18 cellular contexts compared by ENCODE assay signal in the genomic region with DNA sequence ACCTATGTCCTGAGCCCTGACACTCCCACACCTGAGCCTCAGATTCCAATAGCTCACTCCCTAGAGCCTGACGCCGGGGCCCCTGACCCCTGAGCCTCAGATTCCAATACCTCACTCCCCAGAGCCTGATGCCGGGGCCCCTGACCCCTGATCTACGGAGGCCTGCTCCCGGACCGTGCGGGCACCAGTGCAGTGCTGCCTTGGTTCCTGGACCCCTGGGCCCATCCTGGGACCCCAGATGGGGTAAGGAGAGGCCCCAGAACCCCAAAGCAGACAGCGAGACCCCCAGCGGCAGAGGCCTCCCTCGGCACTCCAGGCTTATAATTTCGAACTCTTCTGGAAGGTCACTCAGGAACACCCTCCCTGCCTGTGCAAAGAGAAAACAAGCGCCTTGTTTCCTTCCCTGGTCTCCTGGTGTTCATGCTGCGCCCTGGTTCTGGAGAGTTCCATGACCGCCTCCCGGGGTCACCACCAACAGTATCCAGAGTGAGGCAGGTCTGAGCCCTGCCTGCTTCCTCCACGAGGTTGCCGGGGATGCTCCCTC. TPM values are rescaled to one million over a fixed set of nuclear protein-coding genes. Genes with fewer than 3 reads are reported as not detected.
DNase-seq lines count a peak whose midpoint lies in the region; ATAC-seq and TF ChIP-seq lines count a peak whose summit lies in the region.
"Had no signal": no experiment of that assay in that cellular context is flagged by ENCODE, and none has a peak within 500 bp of the region (broad histone marks: within the 10 kb centered on the region; RNA-seq: fewer than 3 reads in every experiment).

No MANE protein-coding gene starts in this region.

- H3K4me3 ChIP-seq in Panc1 (ENCODE audit: low read depth in 2 of 2, low read length in 2 of 2): no peak overlapping the region
- H3K4me3 ChIP-seq in sigmoid colon: no peak overlapping the region
- H3K4me3 ChIP-seq: BLaER1 treated with 17β-estradiol and CSF1 and Interleukin-3, amounts not matched to agents 10 nM and 100 nM; cardiac muscle cell; lung; prostate gland; transverse colon had no signal

- H3K4me3 Mint-ChIP-seq in Calu3 (ENCODE audit: low read depth, unreplicated experiment): peak overlapping the region; percentile 13
- no peak overlapping the region for H3K4me3 Mint-ChIP-seq in dendritic cell treated with granulocyte-macrophage colony-stimulating factor and Interleukin-4, amounts not matched to agents 40 ng/mL and 50 ng/mL, for 4 days
- H3K4me3 Mint-ChIP-seq in type B pancreatic cell: no peak overlapping the region
- H3K4me3 Mint-ChIP-seq: activated T-cell treated with anti-CD3 and anti-CD28 coated beads, Interleukin-2, amount 50 U/mL, for 72 hours; stimulated activated naive CD8-positive, alpha-beta T cell treated with anti-CD3 and anti-CD28 coated beads, Interleukin-15, amount 100 ng/mL, for 72 hours had no signal

- H3K4me1 Mint-ChIP-seq in Calu3 (ENCODE audit: low read depth, unreplicated experiment) (peaks cover 27% of the 10 kb centered on the region), type B pancreatic cell (ENCODE audit: unreplicated experiment) (no peaks in the 10 kb centered on the region)
- H3K4me1 Mint-ChIP-seq in dendritic cell treated with granulocyte-macrophage colony-stimulating factor and Interleukin-4, amounts not matched to agents 40 ng/mL and 50 ng/mL, for 4 days (ENCODE audit: low read depth): peaks cover 41% of the 10 kb centered on the region

- TF ChIP-seq POLR2A in sigmoid colon (IDR thresholded peaks at IDR 0.05): no peak

- intact Hi-C loops in Calu3 (cut with micrococcal nuclease; ENCODE audit: unreplicated experiment): loop anchor here (2.0 to 10.0 kb wide), 2 partner anchors 58 to 204 kb away; partner anchors contain the start of gene GSTT2
- intact Hi-C loops in Panc1 (cut with micrococcal nuclease; ENCODE audit: unreplicated experiment): loop anchor here (2.0 kb wide), 1 partner anchor 58 kb away; no protein-coding TSS in a partner anchor
- intact Hi-C loops in dendritic cell treated with granulocyte-macrophage colony-stimulating factor and Interleukin-4, amounts not matched to agents 40 ng/mL and 50 ng/mL, for 4 days (cut with micrococcal nuclease): loop anchor here (2.0 to 10.0 kb wide), 2 partner anchors 58 to 336 kb away; no protein-coding TSS in a partner anchor
- intact Hi-C loops in sigmoid colon (cut with DNase I): loop anchor here (2.0 kb wide), 1 partner anchor 58 kb away; no protein-coding TSS in a partner anchor

- CTCF ChIA-PET in Calu3 (lab: Charles Lee): interaction anchor here (0.6 to 3.3 kb wide), 9 partner anchors 12 to 333 kb away, joined by 3 to 59 read pairs (median 5); no protein-coding TSS in a partner anchor
- CTCF ChIA-PET in Panc1 (lab: Charles Lee): interaction anchor here (0.6 to 2.0 kb wide), 3 partner anchors 10 to 59 kb away, joined by 4 to 19 read pairs (median 6); partner anchors contain the start of gene GGT5

- H3K36me3 Mint-ChIP-seq in Calu3 (ENCODE audit: insufficient read depth, unreplicated experiment) (peaks cover 6% of the 10 kb centered on the region), type B pancreatic cell (no peaks in the 10 kb centered on the region)
- no peaks in the 10 kb centered on the region for H3K36me3 Mint-ChIP-seq in dendritic cell treated with granulocyte-macrophage colony-stimulating factor and Interleukin-4, amounts not matched to agents 40 ng/mL and 50 ng/mL, for 4 days (ENCODE audit: low read depth)

- H3K36me3 ChIP-seq in Panc1 (ENCODE audit: control insufficient read depth, insufficient read depth, low read length): no peaks in the 10 kb centered on the region
- peaks cover 0 to 5% (median 0%) of the 10 kb centered on the region in 4 donors for H3K36me3 ChIP-seq in sigmoid colon
- H3K36me3 ChIP-seq: BLaER1 treated with 17β-estradiol and CSF1 and Interleukin-3, amounts not matched to agents 10 nM and 100 nM; cardiac muscle cell; prostate gland; transverse colon had no signal

- TF ChIP-seq CTCF in Calu3 (IDR thresholded peaks at IDR 0.05; ENCODE audit: unreplicated experiment): no peak
- no peak for TF ChIP-seq CTCF in Panc1 (IDR thresholded peaks at IDR 0.05)
- TF ChIP-seq CTCF in sigmoid colon (IDR thresholded peaks at IDR 0.05): no peak
- no peak for TF ChIP-seq CTCF in type B pancreatic cell (conservative IDR thresholded peaks at IDR 0.05)

- 83 to 86% methylated on average over 17 of the region's 17 CpGs for WGBS in sigmoid colon, 2 donors

- no peak for TF ChIP-seq EP300 in sigmoid colon (IDR thresholded peaks at IDR 0.05)

- no TSS peak for BruUV-seq in Calu3 (replicated peaks; lab: Mats Ljungman, UMichigan)
- BruUV-seq in Panc1 (replicated peaks; lab: Mats Ljungman, UMichigan): no TSS peak

- DNase-seq in Calu3 (no peak), Panc1 (ENCODE audit: low read depth, low spot score) (no peak), sigmoid colon (peak; percentile 56), type B pancreatic cell (ENCODE audit: extremely low spot score, unreplicated experiment) (no peak)
- no peak for DNase-seq in activated effector memory CD4-positive, alpha-beta T cell treated with Interleukin-2 at 50 U/mL for 16 hours
- DNase-seq: activated CD4-positive, CD25-positive, alpha-beta regulatory T cell treated with anti-CD3 and anti-CD28 coated beads, Interleukin-2, amount 50 U/mL, for 72 hours; activated naive CD4-positive, alpha-beta T cell treated with anti-CD3 and anti-CD28 coated beads, Interleukin-2, amount 50 U/mL, for 16 hours; activated T-cell treated with anti-CD3 and anti-CD28 coated beads, Interleukin-2, amount 50 U/mL, for 72 hours; Caco-2; cortex of kidney; stimulated activated naive CD8-positive, alpha-beta T cell treated with anti-CD3 and anti-CD28 coated beads, Interleukin-15, amount 100 ng/mL, for 72 hours; transverse colon had no signal

- POLR2A ChIA-PET in Panc1 (lab: Charles Lee): no interaction called here

- H3K4me1 ChIP-seq in Panc1 (ENCODE audit: control insufficient read depth, insufficient read depth, low read length) (peaks cover 16% of the 10 kb centered on the region), sigmoid colon (peaks cover 0 to 13% (median 11%) of the 10 kb centered on the region in 4 donors)

- ATAC-seq in Panc1: no peak
- no peak for ATAC-seq in GM18870 (IDR thresholded peaks at IDR 0.05; ENCODE audit: unreplicated experiment)

- in situ Hi-C loops in Panc1 (cut with HindIII; ENCODE audit: low pct_unique_long_range_greater_than_20kb, low sequenced_read_pairs): no loop called here

- H3K27ac ChIP-seq in Panc1 (ENCODE audit: low read length) (peak overlapping the region; percentile 66), sigmoid colon (no peak overlapping the region)
- H3K27ac ChIP-seq: cardiac muscle cell, transverse colon had no signal

- H3K27me3 Mint-ChIP-seq in Calu3 (ENCODE audit: unreplicated experiment) (no peaks in the 10 kb centered on the region), type B pancreatic cell (no peaks in the 10 kb centered on the region)
- H3K27me3 Mint-ChIP-seq in dendritic cell treated with granulocyte-macrophage colony-stimulating factor and Interleukin-4, amounts not matched to agents 40 ng/mL and 50 ng/mL, for 4 days: no peaks in the 10 kb centered on the region
- H3K27me3 Mint-ChIP-seq: stimulated activated naive CD8-positive, alpha-beta T cell treated with anti-CD3 and anti-CD28 coated beads, Interleukin-15, amount 100 ng/mL, for 72 hours had no signal

- H3K27me3 ChIP-seq in Panc1 (ENCODE audit: control insufficient read depth, insufficient read depth, low read length): no peaks in the 10 kb centered on the region
- no peaks in the 10 kb centered on the region for H3K27me3 ChIP-seq in sigmoid colon
- H3K27me3 ChIP-seq: BLaER1 treated with 17β-estradiol and CSF1 and Interleukin-3, amounts not matched to agents 10 nM and 100 nM; cardiac muscle cell; transverse colon had no signal

- no peaks in the 10 kb centered on the region for H3K9me3 ChIP-seq in Panc1 (ENCODE audit: control insufficient read depth, insufficient read depth, low read depth, low read length)
- no peaks in the 10 kb centered on the region for H3K9me3 ChIP-seq in sigmoid colon
- H3K9me3 ChIP-seq: prostate gland, transverse colon had no signal

- no peaks in the 10 kb centered on the region for H3K9me3 Mint-ChIP-seq in Calu3 (ENCODE audit: low read depth, unreplicated experiment)
- no peaks in the 10 kb centered on the region for H3K9me3 Mint-ChIP-seq in dendritic cell treated with granulocyte-macrophage colony-stimulating factor and Interleukin-4, amounts not matched to agents 40 ng/mL and 50 ng/mL, for 4 days
- no peaks in the 10 kb centered on the region for H3K9me3 Mint-ChIP-seq in type B pancreatic cell
- H3K9me3 Mint-ChIP-seq: activated T-cell treated with anti-CD3 and anti-CD28 coated beads, Interleukin-2, amount 50 U/mL, for 72 hours; stimulated activated naive CD8-positive, alpha-beta T cell treated with anti-CD3 and anti-CD28 coated beads, Interleukin-15, amount 100 ng/mL, for 72 hours had no signal

- H3K27ac Mint-ChIP-seq in Calu3 (ENCODE audit: unreplicated experiment): peak overlapping the region; percentile 61
- H3K27ac Mint-ChIP-seq in dendritic cell treated with granulocyte-macrophage colony-stimulating factor and Interleukin-4, amounts not matched to agents 40 ng/mL and 50 ng/mL, for 4 days: peak overlapping the region; percentile 78
- H3K27ac Mint-ChIP-seq in type B pancreatic cell: no peak overlapping the region
- H3K27ac Mint-ChIP-seq: activated T-cell treated with anti-CD3 and anti-CD28 coated beads, Interleukin-2, amount 50 U/mL, for 72 hours had no signal

RNA-seq across cellular contexts. Expression of gene SUSD2, which starts 7.5 kb away (rescaled TPM):
- total RNA-seq in Calu3 (2022): 2.5 and 3.1 TPM in 2 replicates
- 10.6 TPM for total RNA-seq in Panc1 (2021; ENCODE audit: unreplicated experiment)
- polyA plus RNA-seq in Panc1 (2012; ENCODE audit: insufficient read length): 41.0 TPM
- total RNA-seq in sigmoid colon: 1 to 10 TPM; 1.2 to 8.6 (median 3.8) TPM
- 1 to 10 TPM in 1 of 3 donors, not detected in 2; 2.6 TPM for polyA plus RNA-seq in sigmoid colon
- total RNA-seq in type B pancreatic cell (ENCODE audit: low replicate concordance): 3.7 and 5.6 TPM in 2 replicates

RNA-seq across cellular contexts. Expression of gene GGT5, which starts 56.1 kb away (rescaled TPM):
- total RNA-seq in Calu3 (2022) (0.28 and 0.64 TPM in 2 replicates), Panc1 (2021; ENCODE audit: unreplicated experiment) (3.6 TPM), sigmoid colon (10 to 100 TPM; 15.3 to 35.2 (median 24.5) TPM), type B pancreatic cell (ENCODE audit: low replicate concordance) (0.14 and 0.80 TPM in 2 replicates)
- 3.3 TPM for polyA plus RNA-seq in Panc1 (2012; ENCODE audit: insufficient read length)
- 10 to 100 TPM in 1 of 3 donors, 1 to 10 TPM in 2; 2.8 to 26.2 (median 4.8) TPM for polyA plus RNA-seq in sigmoid colon
